In genomic region chr10:60952846-60953220, GRCh38 we compare ENCODE assay signal across 19 cellular contexts. TPM values are rescaled to one million over a fixed set of nuclear protein-coding genes. Genes with fewer than 3 reads are reported as not detected.
A peak's percentile ranks its signal among the peaks of the same experiment; 100 is the strongest.
DNase-seq lines count a peak whose midpoint lies in the region; ATAC-seq, FAIRE-seq and TF ChIP-seq lines count a peak whose summit lies in the region.
"Had no signal": no experiment of that assay in that cellular context is flagged by ENCODE, and none has a peak within 500 bp of the region (broad histone marks: within the 10 kb centered on the region; RNA-seq: fewer than 3 reads in every experiment).

No MANE protein-coding gene starts in this region.

- 40 to 42% methylated on average over 7 of the region's 7 CpGs for WGBS in pancreas, 2 donors

- H3K4me2 ChIP-seq in PC-9, result no peak overlapping the region; the same call in 1 of the 2 replicates
- H3K4me2 ChIP-seq: A549 had no signal

- DNase-seq in PC-9 (peak in 1 of 2 experiments; percentile 50), cerebellar cortex (ENCODE audit: low spot score) (peak; percentile 49), pancreas (peak in 2 of 6 donors; percentile 13 to 31), T-cell (no peak), H7 (no peak), COR-L47 (lab: John Stamatoyannopoulos, UW) (no peak)
- DNase-seq: BE2C; Caco-2; CD4-positive, alpha-beta memory T cell; DND-41; GDM1 had no signal

- no peak overlapping the region for H3K27ac Mint-ChIP-seq in T-cell
- H3K27ac Mint-ChIP-seq: CD4-positive, alpha-beta memory T cell had no signal

- H4K20me1 ChIP-seq in PC-9 (ENCODE audit: insufficient read depth), result no peaks in the 10 kb centered on the region

- ATAC-seq in pancreas, result peak; percentile 77 to 81 (median 80)
- no peak for ATAC-seq in T-cell (replicated peaks in 1 of 4)
- ATAC-seq: A549, HCT116 had no signal

- BruUV-seq in PC-9 (replicated peaks; lab: Mats Ljungman, UMichigan), result no TSS peak

- CTCF ChIA-PET in PC-9 (lab: Charles Lee), result no interaction called here
- CTCF ChIA-PET in T-cell (lab: Charles Lee), result interaction anchor here in 1 of 2 donors (0.6 kb wide), 1 partner anchor 451 kb away, joined by 3 read pairs; no protein-coding TSS in a partner anchor

- peak overlapping the region; percentile 27; the same call in 1 of the 2 replicates for H3K27ac ChIP-seq in PC-9
- H3K27ac ChIP-seq in pancreas, result peak overlapping the region in 2 of 4 donors; percentile 47 to 53
- H3K27ac ChIP-seq: A549, C4-2B, HL-60 had no signal

- H3K9me3 ChIP-seq in PC-9 (ENCODE audit: insufficient read depth, low read depth) (no peaks in the 10 kb centered on the region; the same call in 1 of the 2 replicates), pancreas (no peaks in the 10 kb centered on the region)
- H3K9me3 ChIP-seq: A549, BE2C, Caco-2 had no signal

- H3K27me3 Mint-ChIP-seq in T-cell, result peaks cover 20 to 28% of the 10 kb centered on the region in 2 donors

- H3K36me3 ChIP-seq in PC-9 (ENCODE audit: low read depth) (no peaks in the 10 kb centered on the region), pancreas (no peaks in the 10 kb centered on the region), H7 (replicated peaks; ENCODE audit: control insufficient read depth, insufficient read depth, low read length) (no peaks in the 10 kb centered on the region)
- H3K36me3 ChIP-seq: BE2C had no signal

- H3K27me3 ChIP-seq in PC-9 (ENCODE audit: insufficient read depth, low read depth) (no peaks in the 10 kb centered on the region), pancreas (no peaks in the 10 kb centered on the region), H7 (ENCODE audit: control insufficient read depth, insufficient read depth, low read length) (no peaks in the 10 kb centered on the region)
- H3K27me3 ChIP-seq: BE2C had no signal

- no peaks in the 10 kb centered on the region for H3K36me3 Mint-ChIP-seq in T-cell
- H3K36me3 Mint-ChIP-seq: CD4-positive, alpha-beta memory T cell had no signal

- no peaks in the 10 kb centered on the region for H3K9me2 ChIP-seq in PC-9 (ENCODE audit: insufficient read depth)

- no peaks in the 10 kb centered on the region for H3K9me3 Mint-ChIP-seq in T-cell
- H3K9me3 Mint-ChIP-seq: CD4-positive, alpha-beta memory T cell had no signal

- H2AFZ ChIP-seq in PC-9, result peak overlapping the region; percentile 14

- POLR2A ChIA-PET in PC-9 (lab: Charles Lee; ENCODE audit: unreplicated experiment), result no interaction called here
- POLR2A ChIA-PET in T-cell (lab: Charles Lee), result no interaction called here

- peaks cover 16% of the 10 kb centered on the region for H3F3A ChIP-seq in PC-9 (ENCODE audit: insufficient read depth, low read depth)

- peaks cover 37% of the 10 kb centered on the region for H3K4me1 ChIP-seq in PC-9 (replicated peaks; ENCODE audit: insufficient read depth)
- peaks cover 0 to 38% (median 24%) of the 10 kb centered on the region in 3 donors for H3K4me1 ChIP-seq in pancreas

- intact Hi-C loops in PC-9 (cut with micrococcal nuclease; ENCODE audit: unreplicated experiment), result no loop called here
- intact Hi-C loops in pancreas (cut with DNase I), result no loop called here

- FAIRE-seq in islet of Langerhans (lab: Jason Lieb, UNC) (peak; percentile 58), pancreas (lab: Jason Lieb, UNC) (no peak)
- FAIRE-seq: A549, GM12892, GM19239, H1 had no signal

- H3K4me3 Mint-ChIP-seq in T-cell, result no peak overlapping the region
- H3K4me3 Mint-ChIP-seq: CD4-positive, alpha-beta memory T cell had no signal

- TF ChIP-seq CTCF in PC-9 (conservative IDR thresholded peaks at IDR 0.05) (no peak), pancreas (IDR thresholded peaks at IDR 0.05) (no peak)

- H3K4me1 Mint-ChIP-seq in T-cell, result no peaks in the 10 kb centered on the region

- H3K79me2 ChIP-seq in PC-9 (ENCODE audit: low read depth), result no peaks in the 10 kb centered on the region

- no peak overlapping the region for H3K4me3 ChIP-seq in PC-9
- H3K4me3 ChIP-seq in pancreas, result no peak overlapping the region
- H3K4me3 ChIP-seq in H7 (ENCODE audit: insufficient read depth, low read depth, low read length), result no peak overlapping the region
- H3K4me3 ChIP-seq: A549 had no signal

RNA-seq across cellular contexts. Expression of gene RHOBTB1, which starts 8.8 kb away (rescaled TPM):
- total RNA-seq in PC-9 (2021), result 5.2 and 7.8 TPM in 2 replicates
- 10 to 100 TPM in 1 of 6 donors, 1 to 10 TPM in 5; 5.2 to 11.3 (median 7.6) TPM for total RNA-seq in pancreas
- polyA plus RNA-seq in pancreas, result 1 to 10 TPM; 4.0 to 8.1 TPM
- total RNA-seq in T-cell, result under 1 TPM in 4 of 5 donors, not detected in 1; 0.09 to 0.75 (median 0.34) TPM
- 8.1 and 10.5 TPM in 2 replicates for total RNA-seq in H7 (2014; rRNA removed; shearing (Covaris generic))
- polyA plus RNA-seq: CD4-positive, alpha-beta memory T cell had no signal

Comparison
In these comparisons a context has a peak if more than half of its experiments do, and no peak if none do; other contexts are left out.
1. ATAC-seq: peak in pancreas (4 of 4); none in T-cell (0 of 4).